In the genomic region with DNA sequence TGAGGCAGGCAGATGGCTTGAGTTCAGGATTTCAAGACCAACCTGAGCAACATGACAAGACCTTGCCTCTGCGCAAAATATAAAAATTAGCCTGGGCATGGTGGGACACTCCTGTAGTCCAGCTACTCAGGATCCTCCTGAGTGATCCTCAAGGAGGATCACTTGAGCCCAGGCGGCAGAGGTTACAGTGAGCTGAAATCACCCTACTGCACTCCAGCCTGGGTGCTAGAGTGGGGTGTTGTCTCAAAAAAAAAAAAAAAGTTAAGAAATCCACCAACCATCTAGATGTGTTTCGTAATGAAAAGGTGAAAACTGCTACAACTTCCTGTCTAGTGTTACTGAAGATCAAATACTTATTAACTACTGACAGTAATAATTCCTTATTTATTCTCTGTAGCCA, we compare ENCODE assay signal across 23 cellular contexts. TPM values are rescaled to one million over a fixed set of nuclear protein-coding genes. Genes with fewer than 3 reads are reported as not detected.
DNase-seq lines count a peak whose midpoint lies in the region; ATAC-seq, FAIRE-seq and TF ChIP-seq lines count a peak whose summit lies in the region.
"Had no signal": no experiment of that assay in that cellular context is flagged by ENCODE, and none has a peak within 500 bp of the region (broad histone marks: within the 10 kb centered on the region; RNA-seq: fewer than 3 reads in every experiment).

No MANE protein-coding gene starts in this region.

- no peak overlapping the region for H3K27ac Mint-ChIP-seq in activated CD8-positive, alpha-beta memory T cell treated with anti-CD3 and anti-CD28 coated beads, Interleukin-2, amount 10 ng/mL, durations not matched to agents 7 days and 5 days
- peak overlapping the region; percentile 82 to 88 for H3K27ac Mint-ChIP-seq in effector memory CD8-positive, alpha-beta T cell

- H3K4me3 ChIP-seq in thyroid gland (replicated peaks in 1 of 3) = no peak overlapping the region
- H3K4me3 ChIP-seq: BLaER1, dorsolateral prefrontal cortex, GM23248, suprapubic skin had no signal

- TF ChIP-seq POLR2A in thyroid gland (IDR thresholded peaks at IDR 0.05) = no peak

- H3K36me3 Mint-ChIP-seq in activated CD8-positive, alpha-beta memory T cell treated with anti-CD3 and anti-CD28 coated beads, Interleukin-2, amount 10 ng/mL, durations not matched to agents 7 days and 5 days = peaks cover 20% of the 10 kb centered on the region
- no peaks in the 10 kb centered on the region for H3K36me3 Mint-ChIP-seq in effector memory CD8-positive, alpha-beta T cell (ENCODE audit: insufficient read depth)

- no peaks in the 10 kb centered on the region for H3K36me3 ChIP-seq in thyroid gland
- H3K36me3 ChIP-seq: BLaER1, suprapubic skin had no signal

- no peak for TF ChIP-seq CTCF in thyroid gland (IDR thresholded peaks at IDR 0.05)

- H3K4me1 Mint-ChIP-seq in activated CD8-positive, alpha-beta memory T cell treated with anti-CD3 and anti-CD28 coated beads, Interleukin-2, amount 10 ng/mL, durations not matched to agents 7 days and 5 days = peaks cover 48% of the 10 kb centered on the region
- peaks cover 36 to 68% of the 10 kb centered on the region in 2 donors for H3K4me1 Mint-ChIP-seq in effector memory CD8-positive, alpha-beta T cell (ENCODE audit: low read depth in 2 of 2)

- intact Hi-C loops in thyroid gland (cut with DNase I) = no loop called here
- intact Hi-C loops in sciatic nerve (cut with DNase I) = no loop called here

- ATAC-seq in activated CD8-positive, alpha-beta memory T cell treated with anti-CD3 and anti-CD28 coated beads, Interleukin-2, amount 10 ng/mL, durations not matched to agents 7 days and 5 days = peak; percentile 19
- peak; percentile 71 for ATAC-seq in effector memory CD8-positive, alpha-beta T cell (replicated peaks)
- ATAC-seq in sciatic nerve = no peak
- no peak for ATAC-seq in GM19395 (IDR thresholded peaks at IDR 0.05; ENCODE audit: unreplicated experiment)

- H3K4me3 Mint-ChIP-seq in activated CD8-positive, alpha-beta memory T cell treated with anti-CD3 and anti-CD28 coated beads, Interleukin-2, amount 10 ng/mL, durations not matched to agents 7 days and 5 days = no peak overlapping the region
- H3K4me3 Mint-ChIP-seq in effector memory CD8-positive, alpha-beta T cell = peak overlapping the region; percentile 48 to 67

- no peaks in the 10 kb centered on the region for H3K9me3 ChIP-seq in thyroid gland
- H3K9me3 ChIP-seq: BLaER1, suprapubic skin had no signal

- CTCF ChIA-PET in activated CD8-positive, alpha-beta memory T cell treated with anti-CD3 and anti-CD28 coated beads, Interleukin-2, amount 10 ng/mL, durations not matched to agents 7 days and 5 days (lab: Charles Lee) = interaction anchor here (1.2 to 1.5 kb wide), 3 partner anchors 13 to 295 kb away, joined by 3 to 7 read pairs (median 4); no protein-coding TSS in a partner anchor

- no peaks in the 10 kb centered on the region for H3K27me3 Mint-ChIP-seq in activated CD8-positive, alpha-beta memory T cell treated with anti-CD3 and anti-CD28 coated beads, Interleukin-2, amount 10 ng/mL, durations not matched to agents 7 days and 5 days
- H3K27me3 Mint-ChIP-seq in effector memory CD8-positive, alpha-beta T cell = no peaks in the 10 kb centered on the region

- peak; percentile 93 for FAIRE-seq in GM19239 (lab: Jason Lieb, UNC)
- FAIRE-seq: D721Med, kidney, urothelium cell line had no signal

- H3K9me3 Mint-ChIP-seq in activated CD8-positive, alpha-beta memory T cell treated with anti-CD3 and anti-CD28 coated beads, Interleukin-2, amount 10 ng/mL, durations not matched to agents 7 days and 5 days (ENCODE audit: low read depth) = no peaks in the 10 kb centered on the region
- no peaks in the 10 kb centered on the region for H3K9me3 Mint-ChIP-seq in effector memory CD8-positive, alpha-beta T cell

- H3K27ac ChIP-seq in thyroid gland = no peak overlapping the region
- H3K27ac ChIP-seq: BLaER1, dorsolateral prefrontal cortex, GM23248, suprapubic skin had no signal

- H3K27me3 ChIP-seq in thyroid gland = no peaks in the 10 kb centered on the region
- H3K27me3 ChIP-seq: BLaER1, dorsolateral prefrontal cortex, suprapubic skin had no signal

- peaks cover 11 to 44% of the 10 kb centered on the region in 2 donors for H3K4me1 ChIP-seq in thyroid gland

- WGBS in thyroid gland, 2 donors = 68 to 71% methylated on average over 3 of the region's 3 CpGs

- no peak for DNase-seq in activated CD8-positive, alpha-beta memory T cell treated with anti-CD3 and anti-CD28 coated beads, Interleukin-2, amount 10 ng/mL, durations not matched to agents 7 days and 5 days
- no peak for DNase-seq in activated CD8-positive, alpha-beta memory T cell treated with anti-CD3 and anti-CD28 coated beads, Interleukin-2, amount 50 U/mL, for 4 hours
- DNase-seq in GM19239 (ENCODE audit: insufficient read length, low spot score) = no peak
- no peak for DNase-seq in effector memory CD8-positive, alpha-beta T cell
- DNase-seq in thyroid gland = peak; percentile 35 to 40
- DNase-seq in sciatic nerve (ENCODE audit: low spot score) = no peak
- no peak for DNase-seq in glomerular visceral epithelial cell (ENCODE audit: extremely low spot score)
- DNase-seq: activated CD4-positive, alpha-beta T cell treated with anti-CD3 and anti-CD28 coated beads, Interleukin-2, amount 50 U/mL, for 48 hours; dorsolateral prefrontal cortex; EL; glutamatergic neuron; GM23248; Karpas-422; kidney; MV-4-11; NCI-H524 treated with DMSO at 0.1 percent for 48 hours; RPMI8226; stimulated activated CD4-positive, alpha-beta T cell treated with anti-CD3 and anti-CD28 coated beads, Interleukin-1b, Interleukin-23, amount 100 ng/mL, for 48 hours had no signal

RNA-seq across cellular contexts. Expression of gene GLCCI1, which starts 8.1 kb away (rescaled TPM):
- total RNA-seq in activated CD8-positive, alpha-beta memory T cell treated with anti-CD3 and anti-CD28 coated beads, Interleukin-2, amount 10 ng/mL, durations not matched to agents 7 days and 5 days = 10 to 100 TPM; 37.7 to 43.6 TPM
- total RNA-seq in thyroid gland (100 to 1,000 TPM in 1 of 4 donors, 10 to 100 TPM in 3; 64.1 to 115 (median 68.9) TPM), sciatic nerve (23.5 TPM)

Comparison
In these comparisons a context has a peak if more than half of its experiments do, and no peak if none do; other contexts are left out.
1. ATAC-seq: peak in activated CD8-positive, alpha-beta memory T cell treated with anti-CD3 and anti-CD28 coated beads, Interleukin-2, amount 10 ng/mL, durations not matched to agents 7 days and 5 days (single experiment) and effector memory CD8-positive, alpha-beta T cell (single experiment); none in sciatic nerve (single experiment) and GM19395 (single experiment).
2. DNase-seq: peak in thyroid gland (2 of 2); none in activated CD8-positive, alpha-beta memory T cell treated with anti-CD3 and anti-CD28 coated beads, Interleukin-2, amount 10 ng/mL, durations not matched to agents 7 days and 5 days (single experiment), activated CD8-positive, alpha-beta memory T cell treated with anti-CD3 and anti-CD28 coated beads, Interleukin-2, amount 50 U/mL, for 4 hours (single experiment), GM19239 (single experiment), effector memory CD8-positive, alpha-beta T cell (0 of 3), sciatic nerve (single experiment) and glomerular visceral epithelial cell (single experiment).